8 cellular contexts compared by ENCODE assay signal in genomic region chr17:4004517-4005295, GRCh38. TPM values are rescaled to one million over a fixed set of nuclear protein-coding genes. Genes with fewer than 3 reads are reported as not detected.
A peak's percentile ranks its signal among the peaks of the same experiment; 100 is the strongest.
DNase-seq lines count a peak whose midpoint lies in the region; ATAC-seq lines count a peak whose summit lies in the region.

No MANE protein-coding gene starts in this region.

- H3K27me3 ChIP-seq in duodenal mucosa (ENCODE audit: control insufficient read depth in 1 of 2, insufficient read depth in 2 of 2, low read length in 2 of 2): no peaks in the 10 kb centered on the region

- DNase-seq in DMS53 treated with DMSO at 0.1 percent for 48 hours (lab: John Stamatoyannopoulos, UW; ENCODE audit: unreplicated experiment) (peak; percentile 63), NCI-H1930 (lab: John Stamatoyannopoulos, UW) (peak; percentile 1 to 12), mucosa of gallbladder (ENCODE audit: low spot score) (peak; percentile 57)
- DNase-seq in activated CD4-positive, alpha-beta T cell treated with anti-CD3 and anti-CD28 coated beads, Interleukin-2, amount 50 U/mL, for 4 hours: peak; percentile 33 to 37
- DNase-seq in stimulated activated naive CD4-positive, alpha-beta T cell (lab: John Stamatoyannopoulos, UW): peak; percentile 8 to 72 (median 52)

- H3K4me3 ChIP-seq in duodenal mucosa (ENCODE audit: low read depth in 1 of 2, low read length in 2 of 2): no peak overlapping the region

- H3K27ac ChIP-seq in duodenal mucosa (ENCODE audit: low read depth, low read length): peak overlapping the region; percentile 30

- H3K9ac ChIP-seq in duodenal mucosa (ENCODE audit: low read depth in 1 of 2, low read length in 2 of 2): peak overlapping the region; percentile 20 to 24

- peaks cover 18 to 35% of the 10 kb centered on the region in 2 donors for H3K4me1 ChIP-seq in duodenal mucosa (ENCODE audit: control insufficient read depth in 1 of 2, insufficient read depth in 2 of 2, low read length in 2 of 2)

- H3K36me3 ChIP-seq in duodenal mucosa (ENCODE audit: control insufficient read depth in 1 of 2, insufficient read depth in 2 of 2, low read length in 2 of 2): peaks cover 40 to 47% of the 10 kb centered on the region in 2 donors

- no peaks in the 10 kb centered on the region for H3K9me3 ChIP-seq in duodenal mucosa (ENCODE audit: control insufficient read depth in 1 of 2, low read length in 2 of 2)

- ATAC-seq in GM21367 (IDR thresholded peaks at IDR 0.05; ENCODE audit: unreplicated experiment): no peak
- ATAC-seq in GM21529 (IDR thresholded peaks at IDR 0.05; ENCODE audit: unreplicated experiment): no peak

RNA-seq across cellular contexts. Expression of gene ATP2A3, which starts 40.5 kb away (rescaled TPM):
- 96.5 TPM for total RNA-seq in mucosa of gallbladder

Comparison
In these comparisons a context has a peak if more than half of its experiments do, and no peak if none do; other contexts are left out.
1. DNase-seq: peak in every context shown above with its lines; median percentile 63 in DMS53 treated with DMSO at 0.1 percent for 48 hours; 57 in mucosa of gallbladder; 52 in stimulated activated naive CD4-positive, alpha-beta T cell; 35 in activated CD4-positive, alpha-beta T cell treated with anti-CD3 and anti-CD28 coated beads, Interleukin-2, amount 50 U/mL, for 4 hours; 6 in NCI-H1930.